In genomic region chr3:126180477-126181397, GRCh38 we compare ENCODE assay signal across 1 cellular context.
TF ChIP-seq lines count a peak whose summit lies in the region.

ALDH1L1 (minus strand) TSS chr3:126180586; CDS start chr3:126160979, 19,607 bp downstream.

TF ChIP-seq in A549, 52 proteins besides CTCF, POLR2A, EP300 and RAD21 (continued from another document):
- TF ChIP-seq ATOH8 (CRISPR knock-in tag; IDR thresholded peaks at IDR 0.05; ENCODE audit: low read depth) (no peak), FOSB (CRISPR knock-in tag; IDR thresholded peaks at IDR 0.05) (no peak), HES2 (IDR thresholded peaks at IDR 0.05) (no peak)
